In the genomic region with DNA sequence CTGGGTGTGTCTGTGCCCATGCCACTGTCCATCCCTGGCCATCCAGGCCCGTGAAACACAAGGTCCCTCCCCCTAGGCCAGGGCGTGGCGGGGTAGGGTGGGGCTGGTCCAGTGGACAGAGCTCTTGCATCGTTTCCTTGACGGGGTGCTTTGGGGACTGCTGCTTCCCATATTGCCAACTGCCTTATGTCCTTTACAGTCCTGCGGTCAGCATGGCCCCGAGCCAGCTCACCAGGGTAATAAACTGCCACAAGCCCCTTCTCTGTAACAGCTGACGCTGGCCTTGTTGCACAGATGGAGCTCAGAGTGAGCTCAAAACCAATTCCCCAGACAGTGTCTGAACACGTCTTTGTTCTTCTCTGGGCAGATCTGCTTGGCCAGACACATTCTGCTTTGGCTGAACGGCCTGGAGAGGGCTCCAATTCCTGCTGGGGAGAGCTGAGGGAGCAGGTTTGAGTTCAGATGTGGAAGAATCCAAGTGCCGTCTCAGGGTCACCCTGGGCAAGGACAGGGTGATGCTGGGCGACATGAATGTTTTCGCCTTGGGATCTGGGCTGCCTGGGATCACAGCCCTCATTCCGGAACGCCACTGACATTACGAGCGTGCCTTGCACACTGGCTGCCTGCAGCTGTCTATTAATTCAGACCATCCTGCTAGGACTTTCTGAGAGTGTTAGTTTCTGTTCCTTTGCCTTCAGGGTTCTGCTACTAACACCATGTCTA, we compare ENCODE assay signal across 9 cellular contexts. TPM values are rescaled to one million over a fixed set of nuclear protein-coding genes. Genes with fewer than 3 reads are reported as not detected.
A peak's percentile ranks its signal among the peaks of the same experiment; 100 is the strongest.
DNase-seq lines count a peak whose midpoint lies in the region; ATAC-seq and TF ChIP-seq lines count a peak whose summit lies in the region.
"Had no signal": no experiment of that assay in that cellular context is flagged by ENCODE, and none has a peak within 500 bp of the region (broad histone marks: within the 10 kb centered on the region; RNA-seq: fewer than 3 reads in every experiment).

No MANE protein-coding gene starts in this region.

- peaks cover 3% of the 10 kb centered on the region for H3K27me3 Mint-ChIP-seq in activated CD4-positive, alpha-beta T cell treated with anti-CD3 and anti-CD28 coated beads, Interleukin-2, amount 10 ng/mL, durations not matched to agents 24 days and 14 days

- no peak for DNase-seq in AG09319 (ENCODE audit: extremely low read depth, low read depth)
- DNase-seq in M059J (ENCODE audit: low read depth): peak; percentile 12
- DNase-seq in cardiac fibroblast (ENCODE audit: low read depth in 2 of 2): peak; percentile 45 to 64
- peak; percentile 89 for DNase-seq in medulla oblongata (ENCODE audit: extremely low spot score)
- no peak for DNase-seq in activated CD4-positive, alpha-beta T cell treated with anti-CD3 and anti-CD28 coated beads, Interleukin-2, amount 10 ng/mL, durations not matched to agents 24 days and 14 days
- no peak for DNase-seq in NCI-H226
- DNase-seq in NCI-H2029 treated with DMSO at 0.1 percent for 48 hours (lab: John Stamatoyannopoulos, UW): no peak
- DNase-seq: stimulated activated CD4-positive, alpha-beta T cell treated with anti-CD3 and anti-CD28 coated beads, Interleukin-12 subunit alpha, Interleukin-12 subunit beta, amount 100 ng/mL, for 4 hours had no signal

- TF ChIP-seq CTCF in AG09319 (IDR thresholded peaks at IDR 0.05; ENCODE audit: low read depth, low read length): peak; percentile 50
- peak; percentile 18 for TF ChIP-seq CTCF in cardiac fibroblast (IDR thresholded peaks at IDR 0.05; ENCODE audit: low read depth, low read length)

- H3K27ac Mint-ChIP-seq in activated CD4-positive, alpha-beta T cell treated with anti-CD3 and anti-CD28 coated beads, Interleukin-2, amount 10 ng/mL, durations not matched to agents 24 days and 14 days: no peak overlapping the region

- H3K36me3 Mint-ChIP-seq in activated CD4-positive, alpha-beta T cell treated with anti-CD3 and anti-CD28 coated beads, Interleukin-2, amount 10 ng/mL, durations not matched to agents 24 days and 14 days (ENCODE audit: low read depth): no peaks in the 10 kb centered on the region

- no peaks in the 10 kb centered on the region for H3K9me3 Mint-ChIP-seq in activated CD4-positive, alpha-beta T cell treated with anti-CD3 and anti-CD28 coated beads, Interleukin-2, amount 10 ng/mL, durations not matched to agents 24 days and 14 days

- ATAC-seq in GM21367 (IDR thresholded peaks at IDR 0.05; ENCODE audit: unreplicated experiment): no peak

- intact Hi-C loops in activated CD4-positive, alpha-beta T cell treated with anti-CD3 and anti-CD28 coated beads, Interleukin-2, amount 10 ng/mL, durations not matched to agents 24 days and 14 days (cut with micrococcal nuclease): no loop called here

- no peak overlapping the region for H3K4me3 ChIP-seq in cardiac fibroblast (replicated peaks in 1 of 2; ENCODE audit: low read depth in 2 of 2, low read length in 2 of 2)

- no peak overlapping the region for H3K4me3 Mint-ChIP-seq in activated CD4-positive, alpha-beta T cell treated with anti-CD3 and anti-CD28 coated beads, Interleukin-2, amount 10 ng/mL, durations not matched to agents 24 days and 14 days

- peaks cover 5% of the 10 kb centered on the region for H3K4me1 Mint-ChIP-seq in activated CD4-positive, alpha-beta T cell treated with anti-CD3 and anti-CD28 coated beads, Interleukin-2, amount 10 ng/mL, durations not matched to agents 24 days and 14 days

RNA-seq across cellular contexts. Expression of a gene that starts 51.5 kb away (rescaled TPM):
- not detected in 2 replicates for total RNA-seq in M059J (2014; rRNA removed; shearing (Covaris generic))
- total RNA-seq in activated CD4-positive, alpha-beta T cell treated with anti-CD3 and anti-CD28 coated beads, Interleukin-2, amount 10 ng/mL, durations not matched to agents 24 days and 14 days: 0.07 TPM in 1 of 2 replicates, not detected in the other

Comparison
In these comparisons a context has a peak if more than half of its experiments do, and no peak if none do; other contexts are left out.
1. DNase-seq: peak in M059J (single experiment), cardiac fibroblast (2 of 2) and medulla oblongata (single experiment); none in AG09319 (single experiment), activated CD4-positive, alpha-beta T cell treated with anti-CD3 and anti-CD28 coated beads, Interleukin-2, amount 10 ng/mL, durations not matched to agents 24 days and 14 days (single experiment), NCI-H226 (single experiment) and NCI-H2029 treated with DMSO at 0.1 percent for 48 hours (single experiment).